In the genomic region with DNA sequence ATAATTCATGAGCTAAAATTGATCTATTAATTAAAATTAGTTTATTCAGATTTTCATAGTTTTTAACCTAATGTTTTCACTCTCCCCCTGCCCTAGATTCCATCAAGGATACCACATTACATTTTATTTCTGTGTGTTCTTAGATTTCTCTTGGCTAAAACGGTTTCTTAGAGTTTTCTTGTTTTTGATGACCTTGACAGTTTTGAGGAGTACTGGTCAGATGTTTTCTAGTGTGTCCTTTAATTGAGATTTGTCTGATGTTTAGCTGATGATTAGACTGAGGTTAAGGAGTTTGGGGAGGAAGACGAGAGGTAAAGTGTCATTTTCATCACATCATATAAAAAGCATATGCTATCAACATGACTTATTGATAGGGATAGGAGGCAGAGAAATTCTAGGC, we compare ENCODE assay signal across 3 cellular contexts.
TF ChIP-seq lines count a peak whose summit lies in the region.

No MANE protein-coding gene starts in this region.

TF ChIP-seq in A549, 52 proteins besides CTCF, POLR2A, EP300 and RAD21:
- no peak for TF ChIP-seq SREBF2 (IDR thresholded peaks at IDR 0.05)
- TF ChIP-seq MAFK (IDR thresholded peaks at IDR 0.05; ENCODE audit: partially characterized antibody): peak; percentile 46
- no peak for TF ChIP-seq RCOR1 (IDR thresholded peaks at IDR 0.05; ENCODE audit: low read depth, low read length)
- TF ChIP-seq ZNF302 (CRISPR knock-in tag; IDR thresholded peaks at IDR 0.05): no peak
TF ChIP-seq in A549: peak in this region for 1.

TF ChIP-seq in IMR-90, 13 proteins besides CTCF, POLR2A, EP300 and RAD21:
- peak; percentile 72 for TF ChIP-seq MAFK (IDR thresholded peaks at IDR 0.05; ENCODE audit: low read depth, low read length)
- no peak for TF ChIP-seq SMC3 (IDR thresholded peaks at IDR 0.05; ENCODE audit: low read depth, low read length)

TF ChIP-seq in K562, 482 proteins besides CTCF, POLR2A, EP300 and RAD21:
- TF ChIP-seq ZNF316 (IDR thresholded peaks at IDR 0.05) (0 out of 2 replicates have a peak, but pooled peaks have one; percentile 14), NFE2L1 (tag; IDR thresholded peaks at IDR 0.05; ENCODE audit: borderline replicate concordance, low read depth) (no peak)
TF ChIP-seq in K562: peak in this region for 1.
